In genomic region chr1:241336335-241336734, GRCh38 we compare ENCODE assay signal across 16 cellular contexts. TPM values are rescaled to one million over a fixed set of nuclear protein-coding genes. Genes with fewer than 3 reads are reported as not detected.
DNase-seq lines count a peak whose midpoint lies in the region; FAIRE-seq and TF ChIP-seq lines count a peak whose summit lies in the region.
"Had no signal": no experiment of that assay in that cellular context is flagged by ENCODE, and none has a peak within 500 bp of the region (broad histone marks: within the 10 kb centered on the region; RNA-seq: fewer than 3 reads in every experiment).

No MANE protein-coding gene starts in this region.

- POLR2A ChIA-PET in OCI-LY7 (lab: Charles Lee): no interaction called here

- H3K27me3 ChIP-seq in DOHH2 (ENCODE audit: control insufficient read depth, low read length) (no peaks in the 10 kb centered on the region), brain microvascular endothelial cell (replicated peaks) (no peaks in the 10 kb centered on the region)
- H3K27me3 ChIP-seq: left lung had no signal

- H3K4me3 Mint-ChIP-seq in activated CD4-positive, alpha-beta T cell treated with anti-CD3 and anti-CD28 coated beads, Interleukin-2, amount 10 ng/mL, durations not matched to agents 24 days and 14 days: no peak overlapping the region
- H3K4me3 Mint-ChIP-seq: activated CD8-positive, alpha-beta T cell treated with anti-CD3 and anti-CD28 coated beads for 36 hours; naive B cell had no signal

- H3K36me3 Mint-ChIP-seq in activated CD4-positive, alpha-beta T cell treated with anti-CD3 and anti-CD28 coated beads, Interleukin-2, amount 10 ng/mL, durations not matched to agents 24 days and 14 days (ENCODE audit: low read depth): no peaks in the 10 kb centered on the region
- H3K36me3 Mint-ChIP-seq: naive B cell had no signal

- no peaks in the 10 kb centered on the region for H3K27me3 Mint-ChIP-seq in activated CD4-positive, alpha-beta T cell treated with anti-CD3 and anti-CD28 coated beads, Interleukin-2, amount 10 ng/mL, durations not matched to agents 24 days and 14 days
- H3K27me3 Mint-ChIP-seq: activated CD8-positive, alpha-beta T cell treated with anti-CD3 and anti-CD28 coated beads for 36 hours had no signal

- H3K27ac Mint-ChIP-seq in activated CD4-positive, alpha-beta T cell treated with anti-CD3 and anti-CD28 coated beads, Interleukin-2, amount 10 ng/mL, durations not matched to agents 24 days and 14 days: no peak overlapping the region
- H3K27ac Mint-ChIP-seq: activated CD8-positive, alpha-beta T cell treated with anti-CD3 and anti-CD28 coated beads for 36 hours; naive B cell had no signal

- H2AFZ ChIP-seq in OCI-LY7 (ENCODE audit: low read length): no peak overlapping the region

- H3K9me2 ChIP-seq in DOHH2 (replicated peaks; ENCODE audit: control insufficient read depth, low read length): no peaks in the 10 kb centered on the region
- H3K9me2 ChIP-seq in OCI-LY7 (ENCODE audit: insufficient read depth, low read length): no peaks in the 10 kb centered on the region

- H3K36me3 ChIP-seq in DOHH2 (ENCODE audit: control insufficient read depth, low read length) (no peaks in the 10 kb centered on the region), brain microvascular endothelial cell (replicated peaks) (no peaks in the 10 kb centered on the region), OCI-LY7 (ENCODE audit: insufficient read depth, low read length) (no peaks in the 10 kb centered on the region)
- H3K36me3 ChIP-seq: left lung had no signal

- no peaks in the 10 kb centered on the region for H3K79me2 ChIP-seq in DOHH2 (ENCODE audit: control insufficient read depth, low read length)
- H3K79me2 ChIP-seq in OCI-LY7 (ENCODE audit: insufficient read depth, low read depth, low read length): no peaks in the 10 kb centered on the region

- peak; percentile 31 for DNase-seq in HTR-8/SVneo (ENCODE audit: insufficient read length, low spot score)
- DNase-seq in brain microvascular endothelial cell: peak; percentile 6
- peak; percentile 42 for DNase-seq in myocyte (ENCODE audit: low read depth)
- DNase-seq in activated CD4-positive, alpha-beta T cell treated with anti-CD3 and anti-CD28 coated beads, Interleukin-2, amount 10 ng/mL, durations not matched to agents 24 days and 14 days: no peak
- DNase-seq in NCI-H187 (lab: John Stamatoyannopoulos, UW): no peak
- DNase-seq in islet precursor cell: no peak
- no peak for DNase-seq in OCI-LY7 (ENCODE audit: low spot score)
- DNase-seq: activated CD8-positive, alpha-beta T cell treated with anti-CD3 and anti-CD28 coated beads for 36 hours; GDM1; glutamatergic neuron; left lung; naive B cell; NCI-H2171 treated with DMSO at 0.1 percent for 48 hours had no signal

- no TSS peak for BruUV-seq in OCI-LY7 (replicated peaks; lab: Mats Ljungman, UMichigan)

- FAIRE-seq in HTR-8/SVneo (lab: Jason Lieb, UNC): no peak
- FAIRE-seq: GM18507, H1 had no signal

- H3K9me3 Mint-ChIP-seq in activated CD4-positive, alpha-beta T cell treated with anti-CD3 and anti-CD28 coated beads, Interleukin-2, amount 10 ng/mL, durations not matched to agents 24 days and 14 days: no peaks in the 10 kb centered on the region
- H3K9me3 Mint-ChIP-seq: activated CD8-positive, alpha-beta T cell treated with anti-CD3 and anti-CD28 coated beads for 36 hours had no signal

- H3K4me1 Mint-ChIP-seq in activated CD4-positive, alpha-beta T cell treated with anti-CD3 and anti-CD28 coated beads, Interleukin-2, amount 10 ng/mL, durations not matched to agents 24 days and 14 days: no peaks in the 10 kb centered on the region

- no peaks in the 10 kb centered on the region for H4K20me1 ChIP-seq in DOHH2 (ENCODE audit: control insufficient read depth, insufficient read depth, low read depth, low read length)
- H4K20me1 ChIP-seq in OCI-LY7 (ENCODE audit: insufficient read depth, low read length): no peaks in the 10 kb centered on the region

- no peaks in the 10 kb centered on the region for H3F3A ChIP-seq in DOHH2 (ENCODE audit: control insufficient read depth, insufficient read depth)

- CTCF ChIA-PET in OCI-LY7 (lab: Charles Lee; ENCODE audit: unreplicated experiment): no interaction called here

- in situ Hi-C loops in brain microvascular endothelial cell (cut with HindIII; ENCODE audit: low pct_ligation_motif_present, low sequenced_read_pairs): no loop called here

- H3K27ac ChIP-seq in DOHH2 (ENCODE audit: low read depth, low read length) (no peak overlapping the region), brain microvascular endothelial cell (no peak overlapping the region), OCI-LY7 (ENCODE audit: low read depth, low read length, poor library complexity, severe bottlenecking) (no peak overlapping the region)
- H3K27ac ChIP-seq: left lung had no signal

- H3K4me2 ChIP-seq in DOHH2 (ENCODE audit: low read length) (peak overlapping the region; percentile 14; the same call in 1 of the 2 replicates), OCI-LY7 (ENCODE audit: low read length) (no peak overlapping the region)

- H3K9me3 ChIP-seq in DOHH2 (ENCODE audit: control insufficient read depth, insufficient read depth, low read length): no peaks in the 10 kb centered on the region
- H3K9me3 ChIP-seq in OCI-LY7 (ENCODE audit: low read length): no peaks in the 10 kb centered on the region
- H3K9me3 ChIP-seq: left lung had no signal

- H3K4me3 ChIP-seq in DOHH2 (ENCODE audit: low read length): no peak overlapping the region
- no peak overlapping the region for H3K4me3 ChIP-seq in brain microvascular endothelial cell (ENCODE audit: low read depth, low read length)
- no peak overlapping the region for H3K4me3 ChIP-seq in OCI-LY7 (ENCODE audit: low read depth, low read length, poor library complexity, severe bottlenecking)
- H3K4me3 ChIP-seq: left lung had no signal

- intact Hi-C loops in activated CD4-positive, alpha-beta T cell treated with anti-CD3 and anti-CD28 coated beads, Interleukin-2, amount 10 ng/mL, durations not matched to agents 24 days and 14 days (cut with micrococcal nuclease): no loop called here
- intact Hi-C loops in OCI-LY7 (cut with micrococcal nuclease; ENCODE audit: unreplicated experiment): no loop called here

- H3K4me1 ChIP-seq in DOHH2 (ENCODE audit: control insufficient read depth, low read length): peaks cover 40% of the 10 kb centered on the region
- no peaks in the 10 kb centered on the region for H3K4me1 ChIP-seq in OCI-LY7 (ENCODE audit: insufficient read depth, low read length, poor library complexity, severe bottlenecking)
- H3K4me1 ChIP-seq: left lung had no signal

- TF ChIP-seq CTCF in DOHH2 (IDR thresholded peaks at IDR 0.05; ENCODE audit: low read depth, low read length, poor library complexity, severe bottlenecking) (no peak), brain microvascular endothelial cell (IDR thresholded peaks at IDR 0.05; ENCODE audit: low read depth, low read length, missing control alignments) (no peak), OCI-LY7 (conservative IDR thresholded peaks at IDR 0.05; ENCODE audit: low read length) (no peak)

RNA-seq across cellular contexts. Expression of gene RGS7, which starts 20.7 kb away (rescaled TPM):
- total RNA-seq in myocyte: 0.10 TPM in 1 of 2 replicates, not detected in the other
- polyA plus RNA-seq in myocyte (2012): 0.48 TPM
- total RNA-seq in activated CD4-positive, alpha-beta T cell treated with anti-CD3 and anti-CD28 coated beads, Interleukin-2, amount 10 ng/mL, durations not matched to agents 24 days and 14 days: not detected in 2 replicates
- not detected in 2 replicates for total RNA-seq in OCI-LY7 (2014; rRNA removed; shearing (Covaris generic))
- total RNA-seq in OCI-LY7 (2022): not detected in 2 replicates
- total RNA-seq: activated CD8-positive, alpha-beta T cell treated with anti-CD3 and anti-CD28 coated beads for 36 hours; left lung had no signal

Comparison
In these comparisons a context has a peak if more than half of its experiments do, and no peak if none do; other contexts are left out.
1. DNase-seq: peak in HTR-8/SVneo (single experiment), brain microvascular endothelial cell (single experiment) and myocyte (single experiment); none in activated CD4-positive, alpha-beta T cell treated with anti-CD3 and anti-CD28 coated beads, Interleukin-2, amount 10 ng/mL, durations not matched to agents 24 days and 14 days (single experiment), NCI-H187 (0 of 2), islet precursor cell (single experiment) and OCI-LY7 (single experiment).